16 cellular contexts compared by ENCODE assay signal in the genomic region with DNA sequence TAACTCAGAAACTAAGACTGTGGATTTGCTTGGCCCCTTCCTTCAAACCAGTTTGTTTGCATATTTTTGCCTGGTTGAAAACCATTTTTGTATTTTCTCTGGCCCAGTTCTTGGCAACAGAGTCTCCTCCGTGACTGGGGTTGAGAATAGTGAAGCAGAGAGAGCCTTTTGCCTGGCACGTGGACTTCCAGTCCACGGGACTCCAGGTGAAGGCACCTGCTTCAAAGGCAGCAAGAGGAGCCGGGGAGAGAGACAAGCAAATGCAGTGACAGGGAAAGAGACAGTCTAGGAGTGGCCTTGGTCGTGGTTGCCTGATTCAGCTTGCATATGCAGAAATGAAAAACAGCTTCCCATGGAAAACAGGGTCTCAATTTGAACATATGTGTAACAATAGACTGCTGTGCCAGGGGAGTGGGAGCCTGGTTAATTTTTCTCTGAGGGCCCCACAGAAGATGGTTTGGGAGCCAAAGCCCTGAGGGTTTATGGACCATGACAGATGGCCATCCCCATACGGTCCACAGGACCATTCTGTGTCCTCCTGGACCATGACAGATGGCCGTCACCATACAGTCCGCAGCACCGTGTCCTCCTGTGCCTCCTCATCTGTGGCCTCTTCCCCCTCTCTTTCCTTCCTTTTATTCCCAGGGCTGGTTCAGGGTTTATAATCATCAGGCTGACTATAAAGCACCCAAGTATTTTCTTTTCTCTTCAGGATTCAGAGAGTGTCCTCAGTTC.
"Had no signal": no experiment of that assay in that cellular context is flagged by ENCODE, and none has a peak within 500 bp of the region (broad histone marks: within the 10 kb centered on the region; RNA-seq: fewer than 3 reads in every experiment).

No MANE protein-coding gene starts in this region.

- H3K27ac Mint-ChIP-seq: activated CD4-positive, alpha-beta T cell treated with anti-CD3 and anti-CD28 coated beads, Interleukin-2, amount 10 ng/mL, durations not matched to agents 7 days and 5 days; activated naive CD8-positive, alpha-beta T cell; stimulated activated naive CD8-positive, alpha-beta T cell treated with anti-CD3 and anti-CD28 coated beads, Interleukin-15, amount 100 ng/mL, for 72 hours; T-helper 2 cell treated with Interferon-gamma antibody and Interleukin-4, amounts not matched to agents 5 μg/mL and 100 μg/mL, for 36 hours; type B pancreatic cell had no signal

- H3K4me1 ChIP-seq: body of pancreas had no signal

- H3K9me3 ChIP-seq: body of pancreas, left lung, sigmoid colon had no signal

- ATAC-seq: body of pancreas; effector memory CD8-positive, alpha-beta T cell; left lung; naive thymus-derived CD8-positive, alpha-beta T cell; stimulated activated naive CD8-positive, alpha-beta T cell treated with anti-CD3 and anti-CD28 coated beads, Interleukin-15, amount 100 ng/mL, for 72 hours had no signal

- H3K27me3 Mint-ChIP-seq: activated CD4-positive, alpha-beta T cell treated with anti-CD3 and anti-CD28 coated beads, Interleukin-2, amount 10 ng/mL, durations not matched to agents 7 days and 5 days; activated naive CD8-positive, alpha-beta T cell; central memory CD8-positive, alpha-beta T cell; effector memory CD8-positive, alpha-beta T cell; naive thymus-derived CD8-positive, alpha-beta T cell; stimulated activated naive CD8-positive, alpha-beta T cell treated with anti-CD3 and anti-CD28 coated beads, Interleukin-15, amount 100 ng/mL, for 72 hours; type B pancreatic cell had no signal

- H3K36me3 ChIP-seq: left lung, sigmoid colon had no signal

- H3K27me3 ChIP-seq: body of pancreas, left lung, sigmoid colon had no signal

- H3K9me3 Mint-ChIP-seq: activated CD4-positive, alpha-beta T cell treated with anti-CD3 and anti-CD28 coated beads, Interleukin-2, amount 10 ng/mL, durations not matched to agents 7 days and 5 days; central memory CD8-positive, alpha-beta T cell; effector memory CD8-positive, alpha-beta T cell; stimulated activated naive CD8-positive, alpha-beta T cell treated with anti-CD3 and anti-CD28 coated beads, Interleukin-15, amount 100 ng/mL, for 72 hours; T-helper 2 cell treated with Interferon-gamma antibody and Interleukin-4, amounts not matched to agents 5 μg/mL and 100 μg/mL, for 36 hours; type B pancreatic cell had no signal

- H3K4me3 Mint-ChIP-seq: activated CD4-positive, alpha-beta T cell treated with anti-CD3 and anti-CD28 coated beads, Interleukin-2, amount 10 ng/mL, durations not matched to agents 7 days and 5 days; activated naive CD8-positive, alpha-beta T cell; central memory CD8-positive, alpha-beta T cell; effector memory CD8-positive, alpha-beta T cell; naive thymus-derived CD8-positive, alpha-beta T cell; stimulated activated naive CD8-positive, alpha-beta T cell treated with anti-CD3 and anti-CD28 coated beads, Interleukin-15, amount 100 ng/mL, for 72 hours; T-helper 2 cell treated with Interferon-gamma antibody and Interleukin-4, amounts not matched to agents 5 μg/mL and 100 μg/mL, for 36 hours; type B pancreatic cell had no signal

- H3K4me3 ChIP-seq: body of pancreas, left lung, sigmoid colon had no signal

- H3K36me3 Mint-ChIP-seq: activated naive CD8-positive, alpha-beta T cell; type B pancreatic cell had no signal

- H3K4me1 Mint-ChIP-seq: stimulated activated naive CD8-positive, alpha-beta T cell treated with anti-CD3 and anti-CD28 coated beads, Interleukin-15, amount 100 ng/mL, for 72 hours had no signal

- DNase-seq: activated CD4-positive, alpha-beta T cell treated with anti-CD3 and anti-CD28 coated beads, Interleukin-2, amount 10 ng/mL, durations not matched to agents 7 days and 5 days; activated gamma-delta T cell treated with Interleukin-2 at 50 U/mL for 16 hours; amniotic stem cell; body of pancreas; dermis blood vessel endothelial cell; effector memory CD8-positive, alpha-beta T cell; left lung; mammary epithelial cell; naive thymus-derived CD8-positive, alpha-beta T cell; sigmoid colon; stimulated activated CD4-positive, alpha-beta T cell treated with anti-CD3 and anti-CD28 coated beads, Interleukin-1b, Interleukin-23, amount 100 ng/mL, for 48 hours; stimulated activated naive CD8-positive, alpha-beta T cell treated with anti-CD3 and anti-CD28 coated beads, Interleukin-15, amount 100 ng/mL, for 72 hours had no signal

- H3K27ac ChIP-seq: body of pancreas, left lung, sigmoid colon had no signal
